In the genomic region with DNA sequence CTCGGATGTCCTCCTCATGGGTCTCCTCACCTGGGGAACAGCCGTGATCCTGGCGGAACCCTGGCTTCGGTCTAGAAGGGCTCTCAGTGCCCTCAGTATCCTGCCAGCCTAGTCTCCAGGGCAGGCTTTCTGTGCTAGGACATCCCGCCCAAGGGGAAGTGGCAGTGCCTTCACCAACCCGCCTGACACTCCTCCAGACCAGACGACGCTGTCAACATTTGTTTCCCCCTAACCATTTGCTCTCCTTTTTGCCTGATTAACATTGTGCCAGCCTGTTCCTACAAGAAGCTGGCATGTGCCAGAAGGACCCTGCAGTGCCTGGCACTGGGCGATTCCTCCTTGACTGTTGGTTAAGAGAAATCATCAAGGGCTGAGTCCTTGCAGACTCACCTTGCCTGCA, we compare ENCODE assay signal across 1 cellular context.
TF ChIP-seq lines count a peak whose summit lies in the region.

No MANE protein-coding gene starts in this region.

TF ChIP-seq in H1, 55 proteins besides CTCF, POLR2A, EP300 and RAD21:
- TF ChIP-seq FOSL1 (IDR thresholded peaks at IDR 0.05; ENCODE audit: insufficient read depth, low read depth, low read length) (no peak), GTF2F1 (IDR thresholded peaks at IDR 0.05; ENCODE audit: borderline replicate concordance, low read depth, low read length) (no peak), JUND (IDR thresholded peaks at IDR 0.05; ENCODE audit: low read length) (no peak), TEAD4 (IDR thresholded peaks at IDR 0.05; ENCODE audit: low read depth, low read length) (no peak), CTBP2 (IDR thresholded peaks at IDR 0.05; ENCODE audit: borderline replicate concordance, insufficient read depth, insufficient read length, low read length) (no peak), ASH2L (IDR thresholded peaks at IDR 0.05; ENCODE audit: low read length) (no peak), MAFK (IDR thresholded peaks at IDR 0.05; ENCODE audit: low read depth, low read length) (no peak), CHD1 (IDR thresholded peaks at IDR 0.05; ENCODE audit: low read depth, low read length) (no peak), GABPA (IDR thresholded peaks at IDR 0.05; ENCODE audit: borderline replicate concordance, insufficient read depth, low read length) (no peak), BCL11A (IDR thresholded peaks at IDR 0.05; ENCODE audit: low read depth in 2 of 2, low read length in 2 of 2) (no peak), RBBP5 (IDR thresholded peaks at IDR 0.05; ENCODE audit: borderline replicate concordance, low read depth, low read length) (no peak)
